Comparison of ENCODE assay signal across 9 cellular contexts in genomic region chr2:31065356-31065755, GRCh38.
"Had no signal": no experiment of that assay in that cellular context is flagged by ENCODE, and none has a peak within 500 bp of the region (broad histone marks: within the 10 kb centered on the region; RNA-seq: fewer than 3 reads in every experiment).

No MANE protein-coding gene starts in this region.

- FAIRE-seq: HTR-8/SVneo, K562 had no signal

- H3K27ac Mint-ChIP-seq: HFFc6 had no signal

- H3K9ac ChIP-seq: GM23248 had no signal

- ATAC-seq: HCT116, K562 had no signal

- H3K27ac ChIP-seq: GM23248 had no signal

- H3K4me1 ChIP-seq: HAP-1 had no signal

- DNase-seq: GM23248, GOT3, H7, HFFc6, IMR-90 had no signal

- H3K36me3 ChIP-seq: HAP-1 had no signal

- H3K9me3 Mint-ChIP-seq: HFFc6 had no signal

- H3K4me3 ChIP-seq: GM23248, HAP-1, K562 had no signal

- H3K9me3 ChIP-seq: HAP-1 had no signal

- H3K4me3 Mint-ChIP-seq: HFFc6 had no signal
